9 cellular contexts compared by ENCODE assay signal in the genomic region with DNA sequence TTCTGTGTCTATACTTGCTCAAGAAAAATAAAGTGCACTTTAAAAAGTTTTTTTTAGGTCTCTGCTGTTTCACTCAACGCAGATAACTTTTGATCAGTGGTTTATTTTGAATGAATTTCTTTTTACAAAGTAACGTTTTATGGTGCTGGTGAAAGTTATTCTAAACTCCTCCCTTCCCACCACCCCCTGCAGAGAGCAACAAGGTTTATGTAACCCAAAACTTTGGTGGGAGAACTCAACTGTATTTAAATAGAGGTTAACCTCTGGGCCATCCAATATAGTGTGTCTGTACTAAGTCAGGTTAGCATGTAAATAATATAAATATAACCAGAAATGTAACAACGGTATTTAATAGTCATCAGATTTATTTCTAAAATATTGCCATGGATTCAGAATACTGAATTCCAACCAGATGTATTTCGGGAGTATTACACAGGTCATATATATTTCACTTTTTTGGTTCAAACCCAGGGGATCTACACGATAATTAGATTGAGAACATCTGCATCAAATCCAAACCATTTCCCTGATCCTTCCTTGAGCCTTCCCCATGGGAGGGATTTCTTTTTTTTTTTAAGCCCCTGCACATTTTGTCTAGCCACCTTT. TPM values are rescaled to one million over a fixed set of nuclear protein-coding genes. Genes with fewer than 3 reads are reported as not detected.
A peak's percentile ranks its signal among the peaks of the same experiment; 100 is the strongest.
DNase-seq lines count a peak whose midpoint lies in the region; ATAC-seq, FAIRE-seq and TF ChIP-seq lines count a peak whose summit lies in the region.
"Had no signal": no experiment of that assay in that cellular context is flagged by ENCODE, and none has a peak within 500 bp of the region (broad histone marks: within the 10 kb centered on the region; RNA-seq: fewer than 3 reads in every experiment).

No MANE protein-coding gene starts in this region.

- intact Hi-C loops in PC-9 (cut with micrococcal nuclease; ENCODE audit: unreplicated experiment) (loop anchor here (1.0 to 2.0 kb wide), 5 partner anchors 125 to 459 kb away; no protein-coding TSS in a partner anchor), endothelial cell of umbilical vein (cut with micrococcal nuclease) (loop anchor here (1.0 to 10.0 kb wide), 6 partner anchors 43 to 311 kb away; no protein-coding TSS in a partner anchor), gastrocnemius medialis (cut with DNase I; ENCODE audit: low total_unique reads) (loop anchor here (1.0 to 5.0 kb wide), 2 partner anchors 125 to 271 kb away; no protein-coding TSS in a partner anchor)

- H3K27me3 ChIP-seq in PC-9 (ENCODE audit: insufficient read depth, low read depth) (no peaks in the 10 kb centered on the region), endothelial cell of umbilical vein (ENCODE audit: control insufficient read depth in 2 of 2, insufficient read depth in 2 of 2, low read length in 2 of 2) (no peaks in the 10 kb centered on the region), gastrocnemius medialis (no peaks in the 10 kb centered on the region)

- H3K4me2 ChIP-seq in PC-9 = peak overlapping the region; percentile 89
- H3K4me2 ChIP-seq in endothelial cell of umbilical vein (ENCODE audit: insufficient read depth, low read length) = peak overlapping the region; percentile 67

- BruUV-seq in PC-9 (replicated peaks; lab: Mats Ljungman, UMichigan) (no TSS peak), endothelial cell of umbilical vein (replicated peaks; lab: Mats Ljungman, UMichigan) (no TSS peak)

- in situ Hi-C loops in gastrocnemius medialis (cut with MboI; ENCODE audit: low sequenced_read_pairs in 4 of 4) (loop anchor here in 2 of 4 donors (25.0 kb wide), 2 partner anchors 126 to 424 kb away; no protein-coding TSS in a partner anchor), ACHN (cut with HindIII; ENCODE audit: low pct_ligation_motif_present, low pct_unique_long_range_greater_than_20kb, low sequenced_read_pairs) (no loop called here)

- H3K79me2 ChIP-seq in PC-9 (ENCODE audit: low read depth) (peaks cover 11% of the 10 kb centered on the region), endothelial cell of umbilical vein (ENCODE audit: control insufficient read depth, insufficient read depth, low read length) (peaks cover 10% of the 10 kb centered on the region)

- H3K27ac ChIP-seq in PC-9 (no peak overlapping the region), endothelial cell of umbilical vein (ENCODE audit: insufficient read depth, low read depth, low read length) (no peak overlapping the region), gastrocnemius medialis (no peak overlapping the region)

- POLR2A ChIA-PET in PC-9 (lab: Charles Lee; ENCODE audit: unreplicated experiment) = no interaction called here
- POLR2A ChIA-PET in endothelial cell of umbilical vein (lab: Charles Lee) = no interaction called here

- no peaks in the 10 kb centered on the region for H3K9me1 ChIP-seq in endothelial cell of umbilical vein (replicated peaks; ENCODE audit: control insufficient read depth, extremely low read depth, insufficient read depth, low read length)

- dilution Hi-C loops in endothelial cell of umbilical vein (cut with MboI; ENCODE audit: extremely low pct_ligation_motif_present, low sequenced_read_pairs) = no loop called here

- no peaks in the 10 kb centered on the region for H3K9me2 ChIP-seq in PC-9 (ENCODE audit: insufficient read depth)

- H3K36me3 ChIP-seq in PC-9 (ENCODE audit: low read depth) (no peaks in the 10 kb centered on the region), endothelial cell of umbilical vein (ENCODE audit: control insufficient read depth in 2 of 2, extremely low read depth in 1 of 2, insufficient read depth in 2 of 2, low read length in 2 of 2) (no peaks in the 10 kb centered on the region), gastrocnemius medialis (no peaks in the 10 kb centered on the region)

- no peak for ATAC-seq in gastrocnemius medialis

- peaks cover 19% of the 10 kb centered on the region; the same call in 1 of the 2 replicates for H3F3A ChIP-seq in PC-9 (ENCODE audit: insufficient read depth, low read depth)

- H3K9me3 ChIP-seq in PC-9 (ENCODE audit: insufficient read depth, low read depth) (no peaks in the 10 kb centered on the region), endothelial cell of umbilical vein (replicated peaks; ENCODE audit: control insufficient read depth, insufficient read depth, low read length) (no peaks in the 10 kb centered on the region), gastrocnemius medialis (no peaks in the 10 kb centered on the region)
- H3K9me3 ChIP-seq: body of pancreas had no signal

- CTCF ChIA-PET in PC-9 (lab: Charles Lee) (interaction anchor here (1.2 to 1.3 kb wide), 2 partner anchors 205 to 271 kb away, joined by 4 to 7 read pairs; no protein-coding TSS in a partner anchor), endothelial cell of umbilical vein (lab: Charles Lee) (interaction anchor here (0.6 to 2.3 kb wide), 17 partner anchors 23 to 426 kb away, joined by 3 to 36 read pairs (median 4); no protein-coding TSS in a partner anchor)

- FAIRE-seq in GM12891 (lab: Jason Lieb, UNC) (peak; percentile 28), endothelial cell of umbilical vein (lab: Jason Lieb, UNC) (no peak)

- DNase-seq in GM12891 (ENCODE audit: insufficient read length, low spot score) = no peak
- DNase-seq in PC-9 = no peak
- no peak for DNase-seq in endothelial cell of umbilical vein (ENCODE audit: low read depth, low spot score)
- no peak for DNase-seq in gastrocnemius medialis
- no peak for DNase-seq in ACHN
- DNase-seq in DMS 273 treated with DMSO at 0.1 percent for 48 hours (lab: John Stamatoyannopoulos, UW) = no peak
- DNase-seq in SK-N-DZ (ENCODE audit: low spot score) = no peak
- no peak for DNase-seq in activated CD4-positive, alpha-beta T cell treated with anti-CD3 and anti-CD28 coated beads for 1 hour

- no peak overlapping the region for H3K9ac ChIP-seq in endothelial cell of umbilical vein (replicated peaks; ENCODE audit: extremely low read depth, insufficient read depth, low read length)

- TF ChIP-seq POLR2A in GM12891 (IDR thresholded peaks at IDR 0.05; ENCODE audit: low read depth, low read length) = no peak
- TF ChIP-seq POLR2A in endothelial cell of umbilical vein (IDR thresholded peaks at IDR 0.05; ENCODE audit: low read depth, low read length) = no peak
- no peak for TF ChIP-seq POLR2A in gastrocnemius medialis (IDR thresholded peaks at IDR 0.05)

- TF ChIP-seq CTCF in PC-9 (conservative IDR thresholded peaks at IDR 0.05) (no peak), endothelial cell of umbilical vein (IDR thresholded peaks at IDR 0.05; ENCODE audit: extremely low read depth in 1 of 2, insufficient read depth in 1 of 2, low read depth in 1 of 2, low read length in 2 of 2) (no peak), gastrocnemius medialis (IDR thresholded peaks at IDR 0.05 in 4 of 5, conservative IDR thresholded peaks at IDR 0.05 in 1 of 5) (no peak)

- H4K20me1 ChIP-seq in PC-9 (ENCODE audit: insufficient read depth) (peaks cover 11% of the 10 kb centered on the region), endothelial cell of umbilical vein (replicated peaks; ENCODE audit: control insufficient read depth, extremely low read depth, insufficient read depth, low read length) (peaks cover 4% of the 10 kb centered on the region)

- peaks cover 11% of the 10 kb centered on the region for H3K4me1 ChIP-seq in PC-9 (replicated peaks; ENCODE audit: insufficient read depth)
- peaks cover 14% of the 10 kb centered on the region for H3K4me1 ChIP-seq in endothelial cell of umbilical vein (ENCODE audit: control insufficient read depth, extremely low read depth, insufficient read depth, low read length)
- H3K4me1 ChIP-seq in gastrocnemius medialis = peaks cover 5 to 15% of the 10 kb centered on the region in 2 donors

- H2AFZ ChIP-seq in PC-9 (no peak overlapping the region), endothelial cell of umbilical vein (ENCODE audit: low read depth, low read length) (peak overlapping the region; percentile 56)

- H3K4me3 ChIP-seq in PC-9 (peak overlapping the region; percentile 95; the same call in 1 of the 2 replicates), endothelial cell of umbilical vein (replicated peaks in 1 of 3; ENCODE audit: insufficient read depth in 1 of 3, low read depth in 1 of 3, low read length in 3 of 3) (no peak overlapping the region), gastrocnemius medialis (peak overlapping the region; percentile 68 to 95 (median 80))

TF ChIP-seq in GM12891, 5 proteins besides CTCF, POLR2A, EP300 and RAD21:
- TF ChIP-seq TAF1 (IDR thresholded peaks at IDR 0.05; ENCODE audit: low read depth, low read length) (no peak), SPI1 (IDR thresholded peaks at IDR 0.05; ENCODE audit: low read depth, low read length) (no peak), POU2F2 (IDR thresholded peaks at IDR 0.05; ENCODE audit: low read depth, low read length) (no peak), POLR2AphosphoS5 (IDR thresholded peaks at IDR 0.05; ENCODE audit: low read depth, low read length) (no peak), PAX5 (IDR thresholded peaks at IDR 0.05; ENCODE audit: insufficient read depth, low read length, severe bottlenecking) (no peak)
TF ChIP-seq in GM12891: peak in this region for 0.

TF ChIP-seq in endothelial cell of umbilical vein, 7 proteins besides CTCF, POLR2A, EP300 and RAD21 (continues in another document):
- TF ChIP-seq FOS (IDR thresholded peaks at IDR 0.05; ENCODE audit: borderline replicate concordance, insufficient read depth, low read length) (no peak), JUN (IDR thresholded peaks at IDR 0.05; ENCODE audit: borderline replicate concordance, insufficient read depth, insufficient read length, low read depth) (no peak), POLR2AphosphoS5 (IDR thresholded peaks at IDR 0.05; ENCODE audit: insufficient read depth, low read depth, low read length) (no peak), MYC (IDR thresholded peaks at IDR 0.05; ENCODE audit: low read depth, low read length) (no peak), GATA2 (IDR thresholded peaks at IDR 0.05; ENCODE audit: insufficient read depth, insufficient read length, low read depth, low read length) (no peak), MAX (IDR thresholded peaks at IDR 0.05; ENCODE audit: insufficient read depth, insufficient read length) (no peak)

RNA-seq across cellular contexts. Expression of gene CUX1, which starts 3.9 kb away (rescaled TPM):
- polyA plus RNA-seq in GM12891 (2012; ENCODE audit: low read depth, missing spikeins) = 17.8 TPM
- total RNA-seq in PC-9 (2021) = 79.8 and 83.3 TPM in 2 replicates
- 45.0 and 49.8 TPM in 2 replicates for total RNA-seq in endothelial cell of umbilical vein
- polyA plus RNA-seq in endothelial cell of umbilical vein = 13.8 and 15.5 TPM in 2 replicates
- polyA plus RNA-seq in endothelial cell of umbilical vein (2011; cell fraction: cytosol; rRNA removed) = 17.9 and 19.9 TPM in 2 replicates
- 16.9 and 19.5 TPM in 2 replicates for polyA plus RNA-seq in endothelial cell of umbilical vein (2011; cell fraction: nucleus; rRNA removed)
- 19.4 and 27.6 TPM in 2 replicates for polyA plus RNA-seq in endothelial cell of umbilical vein (2012)
- polyA minus RNA-seq in endothelial cell of umbilical vein = 23.4 and 25.3 TPM in 2 replicates
- 16.7 TPM for polyA minus RNA-seq in endothelial cell of umbilical vein (2011; cell fraction: cytosol; rRNA and poly(A)+ RNA removed)
- 41.8 and 46.6 TPM in 2 replicates for polyA minus RNA-seq in endothelial cell of umbilical vein (2011; cell fraction: nucleus; rRNA and poly(A)+ RNA removed)
- 10 to 100 TPM; 44.1 to 57.9 (median 54.9) TPM for total RNA-seq in gastrocnemius medialis
- 22.8 and 23.2 TPM in 2 replicates for polyA plus RNA-seq in SK-N-DZ (2014; cell fraction: cytosol; rRNA removed)
- 8.9 and 11.5 TPM in 2 replicates for polyA plus RNA-seq in SK-N-DZ (2014; cell fraction: nucleus; rRNA removed)

Comparison
In these comparisons a context has a peak if more than half of its experiments do, and no peak if none do; other contexts are left out.
1. H3K4me3 ChIP-seq: peak in PC-9 (single experiment) and gastrocnemius medialis (4 of 4); none in endothelial cell of umbilical vein (0 of 3).